10 cellular contexts compared by ENCODE assay signal in genomic region chr19:38255759-38256052, GRCh38. TPM values are rescaled to one million over a fixed set of nuclear protein-coding genes. Genes with fewer than 3 reads are reported as not detected.
DNase-seq lines count a peak whose midpoint lies in the region; ATAC-seq and TF ChIP-seq lines count a peak whose summit lies in the region.
"Had no signal": no experiment of that assay in that cellular context is flagged by ENCODE, and none has a peak within 500 bp of the region (broad histone marks: within the 10 kb centered on the region; RNA-seq: fewer than 3 reads in every experiment).

No MANE protein-coding gene starts in this region.

- H3K4me1 ChIP-seq in Panc1 (ENCODE audit: control insufficient read depth, insufficient read depth, low read length) (peaks cover 42% of the 10 kb centered on the region), esophagus squamous epithelium (peaks cover 9 to 50% (median 19%) of the 10 kb centered on the region in 3 donors), neuronal stem cell (ENCODE audit: control insufficient read depth in 2 of 2, insufficient read depth in 1 of 2, low read depth in 1 of 2, low read length in 2 of 2) (peaks cover 23 to 36% of the 10 kb centered on the region in 2 donors)

- peak overlapping the region; percentile 92 for H2BK15ac ChIP-seq in neuronal stem cell (ENCODE audit: low read length)

- H3K9ac ChIP-seq in neuronal stem cell (ENCODE audit: low read depth, low read length, poor library complexity): no peak overlapping the region

- TF ChIP-seq CTCF in AG04450 (IDR thresholded peaks at IDR 0.05; ENCODE audit: low read depth, low read length) (no peak), Panc1 (IDR thresholded peaks at IDR 0.05) (no peak), esophagus squamous epithelium (IDR thresholded peaks at IDR 0.05) (no peak)

- H4K8ac ChIP-seq in neuronal stem cell (ENCODE audit: low read depth, low read length): no peak overlapping the region

- POLR2A ChIA-PET in AG04450 (lab: Yijun Ruan, JAX) (interaction anchor here (0.7 to 1.1 kb wide), 2 partner anchors 33 to 34 kb away, joined by 3 to 5 read pairs; no protein-coding TSS in a partner anchor), Panc1 (lab: Charles Lee) (interaction anchor here (0.6 kb wide), 2 partner anchors 50 to 60 kb away, joined by 7 to 8 read pairs; no protein-coding TSS in a partner anchor)

- no peaks in the 10 kb centered on the region for H3K36me3 ChIP-seq in Panc1 (ENCODE audit: control insufficient read depth, insufficient read depth, low read length)
- H3K36me3 ChIP-seq in esophagus squamous epithelium: no peaks in the 10 kb centered on the region
- no peaks in the 10 kb centered on the region for H3K36me3 ChIP-seq in neuronal stem cell (replicated peaks in 1 of 2; ENCODE audit: control insufficient read depth in 2 of 2, insufficient read depth in 2 of 2, low read length in 2 of 2)

- WGBS in esophagus squamous epithelium, 2 donors: 32 to 61% methylated on average over 4 of the region's 10 CpGs
- WGBS in neuronal stem cell (ENCODE audit: extremely low coverage in 2 of 2, insufficient read length in 2 of 2, insufficient replicate concordance in 1 of 2), 2 donors: no CpG with 5 or more reads among the region's 10 CpGs

- H3K79me1 ChIP-seq in neuronal stem cell (ENCODE audit: low read depth, low read length): no peaks in the 10 kb centered on the region

- peak overlapping the region; percentile 85 for H3K23ac ChIP-seq in neuronal stem cell (ENCODE audit: low read depth, low read length, poor library complexity)

- peak overlapping the region; percentile 89 for H2AFZ ChIP-seq in neuronal stem cell (ENCODE audit: low read length)

- H3K27me3 ChIP-seq in AG04450 (ENCODE audit: control insufficient read depth, insufficient read depth, low read length): peaks cover 5% of the 10 kb centered on the region
- no peaks in the 10 kb centered on the region for H3K27me3 ChIP-seq in Panc1 (ENCODE audit: control insufficient read depth, insufficient read depth, low read length)
- H3K27me3 ChIP-seq in esophagus squamous epithelium: peaks cover 0 to 25% (median 0%) of the 10 kb centered on the region in 4 donors
- H3K27me3 ChIP-seq in neuronal stem cell (ENCODE audit: control insufficient read depth in 3 of 3, insufficient read depth in 3 of 3, low read depth in 1 of 3, low read length in 3 of 3): peaks cover 0 to 35% (median 14%) of the 10 kb centered on the region in 3 experiments

- no peak overlapping the region for H2BK5ac ChIP-seq in neuronal stem cell (ENCODE audit: low read length)

- no peak overlapping the region for H3K14ac ChIP-seq in neuronal stem cell (ENCODE audit: low read length)

- H3K27ac ChIP-seq in AG04450 (ENCODE audit: low read depth, low read length): no peak overlapping the region
- H3K27ac ChIP-seq in Panc1 (ENCODE audit: low read length): peak overlapping the region; percentile 90
- H3K27ac ChIP-seq in esophagus squamous epithelium: peak overlapping the region; percentile 62 to 84 (median 82)
- no peak overlapping the region for H3K27ac ChIP-seq in neuronal stem cell (replicated peaks; ENCODE audit: low read length)
- H3K27ac ChIP-seq: SK-N-MC had no signal

- in situ Hi-C loops in Panc1 (cut with HindIII; ENCODE audit: low pct_unique_long_range_greater_than_20kb, low sequenced_read_pairs): no loop called here

- H3K4me3 ChIP-seq in AG04450 (ENCODE audit: low read depth, low read length) (0 out of 2 replicates have a peak overlapping the region, but pooled peaks have one; percentile 22), Panc1 (ENCODE audit: low read depth in 2 of 2, low read length in 2 of 2) (peak overlapping the region; percentile 60 to 78), esophagus squamous epithelium (peak overlapping the region; percentile 26 to 69 (median 46)), neuronal stem cell (ENCODE audit: low read length in 2 of 2) (peak overlapping the region in 1 of 2 donors; percentile 47)

- no peak overlapping the region for H4K91ac ChIP-seq in neuronal stem cell (ENCODE audit: low read depth, low read length, poor library complexity)

- H3K18ac ChIP-seq in neuronal stem cell (ENCODE audit: low read length): peak overlapping the region; percentile 97

- intact Hi-C loops in Panc1 (cut with micrococcal nuclease; ENCODE audit: unreplicated experiment) (no loop called here), esophagus squamous epithelium (cut with DNase I) (no loop called here)

- no peak overlapping the region for H2BK12ac ChIP-seq in neuronal stem cell (ENCODE audit: low read length)

- DNase-seq in AG04450 (ENCODE audit: low read depth, low spot score) (no peak), Panc1 (ENCODE audit: low read depth, low spot score) (no peak), esophagus squamous epithelium (lab: John Stamatoyannopoulos, UW) (no peak), neuronal stem cell (ENCODE audit: low spot score) (no peak), OCI-M2 (lab: John Stamatoyannopoulos, UW; ENCODE audit: unreplicated experiment) (no peak), inferior parietal cortex (ENCODE audit: extremely low spot score) (no peak), NCI-H2196 treated with DMSO at 0.1 percent for 48 hours (lab: John Stamatoyannopoulos, UW; ENCODE audit: unreplicated experiment) (no peak)
- DNase-seq in stimulated activated CD4-positive, alpha-beta T cell treated with anti-CD3 and anti-CD28 coated beads, Interleukin-1b, Interleukin-23, amount 100 ng/mL, for 48 hours: no peak
- DNase-seq: CD4-positive, alpha-beta T cell had no signal

- no peaks in the 10 kb centered on the region; the same call in 1 of the 2 replicates for H3K9me3 ChIP-seq in AG04450 (ENCODE audit: control insufficient read depth, insufficient read depth, low read length)
- H3K9me3 ChIP-seq in Panc1 (ENCODE audit: control insufficient read depth, insufficient read depth, low read depth, low read length): no peaks in the 10 kb centered on the region
- no peaks in the 10 kb centered on the region for H3K9me3 ChIP-seq in esophagus squamous epithelium
- no peaks in the 10 kb centered on the region for H3K9me3 ChIP-seq in neuronal stem cell (replicated peaks in 1 of 2; ENCODE audit: control insufficient read depth in 2 of 2, insufficient read depth in 1 of 2, low read depth in 1 of 2, low read length in 2 of 2)

- H3K4ac ChIP-seq in neuronal stem cell (ENCODE audit: low read length): no peak overlapping the region

- TF ChIP-seq POLR2A in esophagus squamous epithelium (IDR thresholded peaks at IDR 0.05): no peak

- peak; percentile 47 for ATAC-seq in Panc1

- CTCF ChIA-PET in AG04450 (lab: Charles Lee): interaction anchor here (0.7 to 2.7 kb wide), 3 partner anchors 11 to 147 kb away, joined by 5 to 13 read pairs (median 12); partner anchors contain the start of gene FAM98C
- CTCF ChIA-PET in Panc1 (lab: Charles Lee): interaction anchor here (0.6 to 1.2 kb wide), 6 partner anchors 9 to 172 kb away, joined by 3 to 8 read pairs (median 4); partner anchors contain the start of gene CATSPERG

- H3K4me2 ChIP-seq in neuronal stem cell (ENCODE audit: insufficient read depth, low read length, poor library complexity, severe bottlenecking): peak overlapping the region; percentile 72

- no TSS peak for BruUV-seq in Panc1 (replicated peaks; lab: Mats Ljungman, UMichigan)

- H2BK120ac ChIP-seq in neuronal stem cell (ENCODE audit: low read depth, low read length): peak overlapping the region; percentile 63

- H2AK5ac ChIP-seq in neuronal stem cell (ENCODE audit: low read depth, low read length): no peak overlapping the region

RNA-seq across cellular contexts. Expression of gene PPP1R14A, which starts 0.5 kb away (rescaled TPM):
- 0.62 and 1.0 TPM in 2 replicates for polyA plus RNA-seq in AG04450 (2011; rRNA removed)
- polyA minus RNA-seq in AG04450 (2011; rRNA and poly(A)+ RNA removed): 0.48 TPM in 1 of 2 replicates, not detected in the other
- 356 TPM for total RNA-seq in Panc1 (2021; ENCODE audit: unreplicated experiment)
- polyA plus RNA-seq in Panc1 (2012; ENCODE audit: insufficient read length): 915 TPM
- total RNA-seq in esophagus squamous epithelium: 100 to 1,000 TPM in 1 of 4 donors, 10 to 100 TPM in 2, 1 to 10 TPM in 1; 1.1 to 101 (median 26.3) TPM
- 8.9 TPM for polyA plus RNA-seq in neuronal stem cell (2013, experiment 1 of 2)
- 8.3 TPM for polyA plus RNA-seq in neuronal stem cell (2013, experiment 2 of 2)
- total RNA-seq: CD4-positive, alpha-beta T cell had no signal

RNA-seq across cellular contexts. Expression of gene SPINT2, which starts 8.7 kb away (rescaled TPM):
- polyA plus RNA-seq in AG04450 (2011; rRNA removed): 1.3 and 1.8 TPM in 2 replicates
- 0.37 and 1.7 TPM in 2 replicates for polyA minus RNA-seq in AG04450 (2011; rRNA and poly(A)+ RNA removed)
- total RNA-seq in Panc1 (2021; ENCODE audit: unreplicated experiment): 1,006 TPM
- polyA plus RNA-seq in Panc1 (2012; ENCODE audit: insufficient read length): 1,788 TPM
- 100 to 1,000 TPM; 345 to 663 (median 433) TPM for total RNA-seq in esophagus squamous epithelium
- polyA plus RNA-seq in neuronal stem cell (2013, experiment 1 of 2): 42.1 TPM
- 42.3 TPM for polyA plus RNA-seq in neuronal stem cell (2013, experiment 2 of 2)

RNA-seq across cellular contexts. Expression of gene DPF1, which starts 31.7 kb away (rescaled TPM):
- 1.4 and 1.6 TPM in 2 replicates for polyA plus RNA-seq in AG04450 (2011; rRNA removed)
- 1.8 and 2.2 TPM in 2 replicates for polyA minus RNA-seq in AG04450 (2011; rRNA and poly(A)+ RNA removed)
- 7.5 TPM for total RNA-seq in Panc1 (2021; ENCODE audit: unreplicated experiment)
- 5.0 TPM for polyA plus RNA-seq in Panc1 (2012; ENCODE audit: insufficient read length)
- 1 to 10 TPM in 1 of 4 donors, under 1 TPM in 1, not detected in 2; 0.44 to 2.5 TPM for total RNA-seq in esophagus squamous epithelium
- 8.0 TPM for polyA plus RNA-seq in neuronal stem cell (2013, experiment 1 of 2)
- 7.2 TPM for polyA plus RNA-seq in neuronal stem cell (2013, experiment 2 of 2)
- total RNA-seq: CD4-positive, alpha-beta T cell had no signal

RNA-seq across cellular contexts. Expression of gene C19orf33, which starts 48.3 kb away (rescaled TPM):
- polyA plus RNA-seq in AG04450 (2011; rRNA removed): 0.38 TPM in 1 of 2 replicates, not detected in the other
- polyA minus RNA-seq in AG04450 (2011; rRNA and poly(A)+ RNA removed): not detected in 2 replicates
- total RNA-seq in Panc1 (2021; ENCODE audit: unreplicated experiment) (201 TPM), esophagus squamous epithelium (100 to 1,000 TPM; 354 to 843 (median 469) TPM)
- 306 TPM for polyA plus RNA-seq in Panc1 (2012; ENCODE audit: insufficient read length)
- polyA plus RNA-seq in neuronal stem cell (2013, experiment 1 of 2): not detected
- not detected for polyA plus RNA-seq in neuronal stem cell (2013, experiment 2 of 2)
- total RNA-seq: CD4-positive, alpha-beta T cell had no signal

Comparison
In these comparisons a context has a peak if more than half of its experiments do, and no peak if none do; other contexts are left out.
1. H3K27ac ChIP-seq: peak in Panc1 (single experiment) and esophagus squamous epithelium (4 of 4); none in AG04450 (single experiment) and neuronal stem cell (single experiment).